Comparison of ENCODE assay signal across 9 cellular contexts in genomic region chr19:13478576-13478975, GRCh38.
"Had no signal": no experiment of that assay in that cellular context is flagged by ENCODE, and none has a peak within 500 bp of the region (broad histone marks: within the 10 kb centered on the region; RNA-seq: fewer than 3 reads in every experiment).

No MANE protein-coding gene starts in this region.

- H3K36me3 ChIP-seq: HAP-1 had no signal

- H3K9me3 ChIP-seq: HAP-1 had no signal

- DNase-seq: GM23248, GOT3, H7, H9, HCEC 1CT, HFFc6 had no signal

- H3K4me3 ChIP-seq: GM23248, GM23338, HAP-1 had no signal

- ATAC-seq: GM23338, HCT116 had no signal

- H3K27ac ChIP-seq: GM23248 had no signal

- H3K4me1 ChIP-seq: HAP-1 had no signal
